In the genomic region with DNA sequence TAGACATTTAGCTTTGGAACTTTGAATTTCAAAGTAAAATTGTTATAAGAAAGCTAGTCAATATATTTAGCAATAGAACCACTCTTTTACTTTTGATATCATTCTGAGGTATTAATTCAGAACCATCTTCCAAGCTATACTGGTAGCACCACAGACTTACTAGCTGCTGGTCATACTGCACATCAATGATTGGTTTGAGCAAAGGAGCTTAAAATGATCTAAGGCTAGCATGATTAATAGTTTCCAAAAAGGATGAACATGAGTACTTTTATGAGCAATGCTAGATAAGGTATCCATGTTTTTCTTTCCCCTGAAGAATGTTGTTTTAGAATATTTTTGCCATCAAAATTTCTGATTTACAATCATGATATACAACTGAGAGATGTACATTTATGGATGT, we compare ENCODE assay signal across 1 cellular context.
TF ChIP-seq lines count a peak whose summit lies in the region.

No MANE protein-coding gene starts in this region.

TF ChIP-seq in HepG2, 621 proteins besides CTCF, POLR2A, EP300 and RAD21:
- TF ChIP-seq ZNF33A (CRISPR knock-in tag; IDR thresholded peaks at IDR 0.05; ENCODE audit: borderline replicate concordance) (no peak), KDM5A (IDR thresholded peaks at IDR 0.05; ENCODE audit: borderline replicate concordance, low read length) (no peak), NR2C2 (CRISPR knock-in tag; IDR thresholded peaks at IDR 0.05; ENCODE audit: borderline replicate concordance) (no peak), ZNF235 (CRISPR knock-in tag; IDR thresholded peaks at IDR 0.05; ENCODE audit: borderline replicate concordance) (no peak), ZNF296 (CRISPR knock-in tag; conservative IDR thresholded peaks at IDR 0.05) (no peak), ZMYM4 (CRISPR knock-in tag; IDR thresholded peaks at IDR 0.05) (no peak), PRPF4 (IDR thresholded peaks at IDR 0.05; ENCODE audit: low read depth, low read length, poor library complexity, severe bottlenecking) (no peak), POGZ (CRISPR knock-in tag; IDR thresholded peaks at IDR 0.05) (no peak), TOPORS (CRISPR knock-in tag; IDR thresholded peaks at IDR 0.05) (no peak), ZNF20 (CRISPR knock-in tag; IDR thresholded peaks at IDR 0.05) (no peak), ZNF570 (CRISPR knock-in tag; IDR thresholded peaks at IDR 0.05; ENCODE audit: borderline replicate concordance) (no peak)
- TF ChIP-seq, protein P1, sequence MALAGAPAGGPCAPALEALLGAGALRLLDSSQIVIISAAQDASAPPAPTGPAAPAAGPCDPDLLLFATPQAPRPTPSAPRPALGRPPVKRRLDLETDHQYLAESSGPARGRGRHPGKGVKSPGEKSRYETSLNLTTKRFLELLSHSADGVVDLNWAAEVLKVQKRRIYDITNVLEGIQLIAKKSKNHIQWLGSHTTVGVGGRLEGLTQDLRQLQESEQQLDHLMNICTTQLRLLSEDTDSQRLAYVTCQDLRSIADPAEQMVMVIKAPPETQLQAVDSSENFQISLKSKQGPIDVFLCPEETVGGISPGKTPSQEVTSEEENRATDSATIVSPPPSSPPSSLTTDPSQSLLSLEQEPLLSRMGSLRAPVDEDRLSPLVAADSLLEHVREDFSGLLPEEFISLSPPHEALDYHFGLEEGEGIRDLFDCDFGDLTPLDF (CRISPR knock-in tag; IDR thresholded peaks at IDR 0.05), result no peak
TF ChIP-seq in HepG2: peak in this region for 0.
